Comparison of ENCODE assay signal across 24 cellular contexts in genomic region chr6:89826029-89826528, GRCh38. TPM values are rescaled to one million over a fixed set of nuclear protein-coding genes. Genes with fewer than 3 reads are reported as not detected.
A peak's percentile ranks its signal among the peaks of the same experiment; 100 is the strongest.
DNase-seq lines count a peak whose midpoint lies in the region; ATAC-seq and TF ChIP-seq lines count a peak whose summit lies in the region.
"Had no signal": no experiment of that assay in that cellular context is flagged by ENCODE, and none has a peak within 500 bp of the region (broad histone marks: within the 10 kb centered on the region; RNA-seq: fewer than 3 reads in every experiment).

No MANE protein-coding gene starts in this region.

- peak overlapping the region; percentile 50 for H3K27ac Mint-ChIP-seq in activated naive CD8-positive, alpha-beta T cell
- no peak overlapping the region for H3K27ac Mint-ChIP-seq in activated naive CD8-positive, alpha-beta T cell treated with anti-CD3 and anti-CD28 coated beads for 36 hours
- H3K27ac Mint-ChIP-seq in chondrocyte (ENCODE audit: unreplicated experiment) (peak overlapping the region; percentile 91), T-cell (no peak overlapping the region)
- H3K27ac Mint-ChIP-seq: activated B cell treated with CpG ODN at 0.5 μM for 24 hours; activated T-helper 1 cell treated with anti-CD3 and anti-CD28 coated beads, Interleukin-12 subunit alpha, Interleukin-12 subunit beta, Interleukin-2, Interleukin-4 antibody, amounts not matched to agents 30 ng/mL and 10 ng/mL and 1 ng/mL, durations not matched to agents 14 hours and 24 hours and 36 hours; memory B cell; T-helper 17 cell had no signal

- in situ Hi-C loops in transverse colon (cut with MboI; ENCODE audit: low pct_ligation_motif_present in 1 of 4, low pct_unique_long_range_greater_than_20kb in 1 of 4, low sequenced_read_pairs in 3 of 4), result loop anchor here in 1 of 4 donors (25.0 kb wide), 1 partner anchor 864 kb away; the partner anchor contains the start of gene RNGTT

- ATAC-seq in upper lobe of right lung (peak; percentile 3), T-cell (replicated peaks in 1 of 4) (no peak)
- ATAC-seq: GM12878, HCT116, T-helper 17 cell had no signal

- POLR2A ChIA-PET in T-cell (lab: Charles Lee), result interaction anchor here in 1 of 2 donors (0.6 to 0.7 kb wide), 2 partner anchors 18 to 188 kb away, joined by 3 to 6 read pairs; no protein-coding TSS in a partner anchor

- no peak for TF ChIP-seq POLR2A in transverse colon (IDR thresholded peaks at IDR 0.05)

- CTCF ChIA-PET in T-cell (lab: Charles Lee), result no interaction called here

- no peaks in the 10 kb centered on the region for H3K36me3 ChIP-seq in upper lobe of right lung
- no peaks in the 10 kb centered on the region for H3K36me3 ChIP-seq in transverse colon
- H3K36me3 ChIP-seq: adrenal gland, suprapubic skin had no signal

- H3K27me3 Mint-ChIP-seq in activated naive CD8-positive, alpha-beta T cell, result no peaks in the 10 kb centered on the region
- H3K27me3 Mint-ChIP-seq in activated naive CD8-positive, alpha-beta T cell treated with anti-CD3 and anti-CD28 coated beads for 36 hours, result no peaks in the 10 kb centered on the region
- H3K27me3 Mint-ChIP-seq in chondrocyte (ENCODE audit: low read depth) (no peaks in the 10 kb centered on the region), T-cell (no peaks in the 10 kb centered on the region)
- H3K27me3 Mint-ChIP-seq: activated B cell treated with CpG ODN at 0.5 μM for 24 hours, memory B cell, T-helper 17 cell had no signal

- DNase-seq in activated naive CD8-positive, alpha-beta T cell treated with anti-CD3 and anti-CD28 coated beads for 36 hours, result no peak
- no peak for DNase-seq in chondrocyte (ENCODE audit: low spot score)
- peak; percentile 19 for DNase-seq in kidney tubule cell (ENCODE audit: low spot score)
- DNase-seq in upper lobe of right lung, result no peak
- no peak for DNase-seq in transverse colon
- no peak for DNase-seq in cerebellar cortex (ENCODE audit: low spot score)
- DNase-seq in T-cell, result no peak
- DNase-seq: 8988T, activated B cell treated with CpG ODN at 0.5 μM for 24 hours, adrenal gland, GF-D8, KG1, NCI-H1092 treated with DMSO at 0.1 percent for 48 hours, NCI-H526 treated with DMSO at 0.1 percent for 48 hours, OCI-M1, SIG-M5, spleen, T-helper 17 cell had no signal

- no peak overlapping the region for H3K4me3 ChIP-seq in upper lobe of right lung
- H3K4me3 ChIP-seq in transverse colon, result no peak overlapping the region
- H3K4me3 ChIP-seq: adrenal gland, GM12878, spleen, suprapubic skin had no signal

- intact Hi-C loops in upper lobe of right lung (cut with DNase I) (no loop called here), transverse colon (cut with DNase I; ENCODE audit: low total_unique reads) (no loop called here)

- peaks cover 14% of the 10 kb centered on the region for H3K4me1 Mint-ChIP-seq in activated naive CD8-positive, alpha-beta T cell (ENCODE audit: low read depth)
- H3K4me1 Mint-ChIP-seq in activated naive CD8-positive, alpha-beta T cell treated with anti-CD3 and anti-CD28 coated beads for 36 hours, result peaks cover 8% of the 10 kb centered on the region
- H3K4me1 Mint-ChIP-seq in chondrocyte (ENCODE audit: low read depth) (peaks cover 28% of the 10 kb centered on the region), T-cell (peaks cover 11 to 20% (median 16%) of the 10 kb centered on the region in 3 donors)

- no peaks in the 10 kb centered on the region for H3K9me3 Mint-ChIP-seq in activated naive CD8-positive, alpha-beta T cell (ENCODE audit: low read depth)
- H3K9me3 Mint-ChIP-seq in activated naive CD8-positive, alpha-beta T cell treated with anti-CD3 and anti-CD28 coated beads for 36 hours, result no peaks in the 10 kb centered on the region
- no peaks in the 10 kb centered on the region for H3K9me3 Mint-ChIP-seq in chondrocyte (ENCODE audit: low read depth)
- H3K9me3 Mint-ChIP-seq in T-cell, result no peaks in the 10 kb centered on the region
- H3K9me3 Mint-ChIP-seq: activated B cell treated with CpG ODN at 0.5 μM for 24 hours; activated T-helper 1 cell treated with anti-CD3 and anti-CD28 coated beads, Interleukin-12 subunit alpha, Interleukin-12 subunit beta, Interleukin-2, Interleukin-4 antibody, amounts not matched to agents 30 ng/mL and 10 ng/mL and 1 ng/mL, durations not matched to agents 14 hours and 24 hours and 36 hours; memory B cell had no signal

- no peaks in the 10 kb centered on the region for H3K9me3 ChIP-seq in upper lobe of right lung
- H3K9me3 ChIP-seq in transverse colon, result no peaks in the 10 kb centered on the region
- H3K9me3 ChIP-seq: adrenal gland, spleen, suprapubic skin had no signal

- no peak overlapping the region for H3K4me3 Mint-ChIP-seq in activated naive CD8-positive, alpha-beta T cell
- no peak overlapping the region for H3K4me3 Mint-ChIP-seq in activated naive CD8-positive, alpha-beta T cell treated with anti-CD3 and anti-CD28 coated beads for 36 hours
- peak overlapping the region; percentile 35 for H3K4me3 Mint-ChIP-seq in chondrocyte (ENCODE audit: unreplicated experiment)
- no peak overlapping the region for H3K4me3 Mint-ChIP-seq in T-cell
- H3K4me3 Mint-ChIP-seq: activated B cell treated with CpG ODN at 0.5 μM for 24 hours; activated T-helper 1 cell treated with anti-CD3 and anti-CD28 coated beads, Interleukin-12 subunit alpha, Interleukin-12 subunit beta, Interleukin-2, Interleukin-4 antibody, amounts not matched to agents 30 ng/mL and 10 ng/mL and 1 ng/mL, durations not matched to agents 14 hours and 24 hours and 36 hours; memory B cell; T-helper 17 cell had no signal

- no peaks in the 10 kb centered on the region for H3K27me3 ChIP-seq in upper lobe of right lung
- H3K27me3 ChIP-seq in transverse colon, result no peaks in the 10 kb centered on the region
- H3K27me3 ChIP-seq: adrenal gland, spleen, suprapubic skin had no signal

- H3K27ac ChIP-seq in upper lobe of right lung (peak overlapping the region; percentile 63), transverse colon (peak overlapping the region in 1 of 4 donors; percentile 4)
- H3K27ac ChIP-seq: adrenal gland, spleen, suprapubic skin had no signal

- H3K4me1 ChIP-seq in upper lobe of right lung (peaks cover 6% of the 10 kb centered on the region), transverse colon (peaks cover 4 to 13% (median 10%) of the 10 kb centered on the region in 4 donors)

- TF ChIP-seq EP300 in transverse colon (IDR thresholded peaks at IDR 0.05; ENCODE audit: low read depth), result no peak

- no peak for TF ChIP-seq CTCF in chondrocyte (IDR thresholded peaks at IDR 0.05)
- TF ChIP-seq CTCF in upper lobe of right lung (IDR thresholded peaks at IDR 0.05), result no peak
- no peak for TF ChIP-seq CTCF in transverse colon (IDR thresholded peaks at IDR 0.05)

- 78 to 88% methylated on average over 5 to 6 of the region's 6 CpGs for WGBS in transverse colon (ENCODE audit: low coverage in 1 of 2), 2 donors

- H3K36me3 Mint-ChIP-seq in activated naive CD8-positive, alpha-beta T cell, result no peaks in the 10 kb centered on the region
- peaks cover 10% of the 10 kb centered on the region for H3K36me3 Mint-ChIP-seq in activated naive CD8-positive, alpha-beta T cell treated with anti-CD3 and anti-CD28 coated beads for 36 hours
- H3K36me3 Mint-ChIP-seq in chondrocyte (ENCODE audit: low read depth) (no peaks in the 10 kb centered on the region), T-cell (no peaks in the 10 kb centered on the region)
- H3K36me3 Mint-ChIP-seq: memory B cell had no signal

RNA-seq across cellular contexts. Expression of gene CASP8AP2, which starts 3.6 kb away (rescaled TPM):
- total RNA-seq in activated naive CD8-positive, alpha-beta T cell treated with anti-CD3 and anti-CD28 coated beads for 36 hours, result 10 to 100 TPM; 33.3 to 33.9 TPM
- total RNA-seq in chondrocyte (14.0 to 22.9 TPM (median 14.3 TPM) in 3 replicates), upper lobe of right lung (16.5 TPM), transverse colon (10 to 100 TPM in 3 of 4 donors, 1 to 10 TPM in 1; 8.0 to 19.8 (median 15.1) TPM), T-cell (10 to 100 TPM; 27.8 to 46.8 (median 39.7) TPM)

RNA-seq across cellular contexts. Expression of gene MDN1, which starts 6.5 kb away (rescaled TPM):
- total RNA-seq in activated naive CD8-positive, alpha-beta T cell treated with anti-CD3 and anti-CD28 coated beads for 36 hours, result 10 to 100 TPM; 64.4 to 66.8 TPM
- total RNA-seq in chondrocyte, result 32.2 to 35.8 TPM (median 32.9 TPM) in 3 replicates
- 35.1 TPM for total RNA-seq in upper lobe of right lung
- 10 to 100 TPM; 16.8 to 30.8 (median 24.0) TPM for total RNA-seq in transverse colon
- 10 to 100 TPM; 56.0 to 64.9 (median 60.8) TPM for total RNA-seq in T-cell

Comparison
In these comparisons a context has a peak if more than half of its experiments do, and no peak if none do; other contexts are left out.
1. H3K27ac Mint-ChIP-seq: peak in activated naive CD8-positive, alpha-beta T cell (single experiment) and chondrocyte (single experiment); none in activated naive CD8-positive, alpha-beta T cell treated with anti-CD3 and anti-CD28 coated beads for 36 hours (single experiment) and T-cell (0 of 2).